In genomic region chr7:1033546-1034145, GRCh38 we compare ENCODE assay signal across 22 cellular contexts. TPM values are rescaled to one million over a fixed set of nuclear protein-coding genes. Genes with fewer than 3 reads are reported as not detected.
DNase-seq lines count a peak whose midpoint lies in the region; ATAC-seq, FAIRE-seq and TF ChIP-seq lines count a peak whose summit lies in the region.
"Had no signal": no experiment of that assay in that cellular context is flagged by ENCODE, and none has a peak within 500 bp of the region (broad histone marks: within the 10 kb centered on the region; RNA-seq: fewer than 3 reads in every experiment).

No MANE protein-coding gene starts in this region.

- no peak for TF ChIP-seq CTCF in natural killer cell (IDR thresholded peaks at IDR 0.05)

- CTCF ChIA-PET in activated CD4-positive, alpha-beta T cell treated with anti-CD3 and anti-CD28 coated beads for 36 hours (lab: Charles Lee), result interaction anchor here (1.1 kb wide), 1 partner anchor 33 kb away, joined by 3 read pairs; no protein-coding TSS in a partner anchor

- intact Hi-C loops in activated CD4-positive, alpha-beta T cell treated with anti-CD3 and anti-CD28 coated beads for 36 hours (cut with DNase I, micrococcal nuclease), result no loop called here
- intact Hi-C loops in natural killer cell (cut with micrococcal nuclease), result loop anchor here (1.0 kb wide), 1 partner anchor 11 kb away; the partner anchor contains the start of gene GPR146

- peak overlapping the region; percentile 39 for H3K27ac Mint-ChIP-seq in activated CD4-positive, alpha-beta T cell treated with anti-CD3 and anti-CD28 coated beads for 36 hours
- H3K27ac Mint-ChIP-seq in natural killer cell, result peak overlapping the region; percentile 33 to 57
- H3K27ac Mint-ChIP-seq in natural killer cell treated with Interleukin-12 subunit alpha and Interleukin-12 subunit beta and Interleukin-15 and Interleukin-18, amount 100 ng/mL, for 72 hours, result peak overlapping the region in 1 of 2 donors; percentile 8
- H3K27ac Mint-ChIP-seq: activated T-cell treated with anti-CD3 and anti-CD28 coated beads, Interleukin-2, amount 50 U/mL, for 72 hours had no signal

- no peak for ATAC-seq in activated CD4-positive, alpha-beta T cell treated with anti-CD3 and anti-CD28 coated beads for 36 hours
- ATAC-seq in natural killer cell, result peak in 2 of 3 donors; percentile 19 to 58
- ATAC-seq in natural killer cell treated with Interleukin-12 subunit alpha and Interleukin-12 subunit beta and Interleukin-15 and Interleukin-18, amount 100 ng/mL, for 72 hours, result no peak
- ATAC-seq: activated T-cell treated with anti-CD3 and anti-CD28 coated beads, Interleukin-2, amount 50 U/mL, for 72 hours; stimulated activated naive CD8-positive, alpha-beta T cell treated with anti-CD3 and anti-CD28 coated beads, Interleukin-15, amount 100 ng/mL, for 72 hours had no signal

- POLR2A ChIA-PET in activated CD4-positive, alpha-beta T cell treated with anti-CD3 and anti-CD28 coated beads for 36 hours (lab: Charles Lee), result no interaction called here

- H3K9me3 Mint-ChIP-seq in activated CD4-positive, alpha-beta T cell treated with anti-CD3 and anti-CD28 coated beads for 36 hours (ENCODE audit: low read depth), result no peaks in the 10 kb centered on the region
- no peaks in the 10 kb centered on the region for H3K9me3 Mint-ChIP-seq in natural killer cell
- H3K9me3 Mint-ChIP-seq in natural killer cell treated with Interleukin-12 subunit alpha and Interleukin-12 subunit beta and Interleukin-15 and Interleukin-18, amount 100 ng/mL, for 72 hours, result peaks cover 2% of the 10 kb centered on the region
- H3K9me3 Mint-ChIP-seq: activated T-cell treated with anti-CD3 and anti-CD28 coated beads, Interleukin-2, amount 50 U/mL, for 72 hours; stimulated activated naive CD8-positive, alpha-beta T cell treated with anti-CD3 and anti-CD28 coated beads, Interleukin-15, amount 100 ng/mL, for 72 hours had no signal

- no peaks in the 10 kb centered on the region for H3K36me3 Mint-ChIP-seq in activated CD4-positive, alpha-beta T cell treated with anti-CD3 and anti-CD28 coated beads for 36 hours (ENCODE audit: low read depth)
- H3K36me3 Mint-ChIP-seq in natural killer cell, result no peaks in the 10 kb centered on the region
- no peaks in the 10 kb centered on the region for H3K36me3 Mint-ChIP-seq in natural killer cell treated with Interleukin-12 subunit alpha and Interleukin-12 subunit beta and Interleukin-15 and Interleukin-18, amount 100 ng/mL, for 72 hours

- H3K4me3 Mint-ChIP-seq in activated CD4-positive, alpha-beta T cell treated with anti-CD3 and anti-CD28 coated beads for 36 hours, result no peak overlapping the region
- H3K4me3 Mint-ChIP-seq in natural killer cell, result peak overlapping the region; percentile 59
- no peak overlapping the region for H3K4me3 Mint-ChIP-seq in natural killer cell treated with Interleukin-12 subunit alpha and Interleukin-12 subunit beta and Interleukin-15 and Interleukin-18, amount 100 ng/mL, for 72 hours
- H3K4me3 Mint-ChIP-seq: activated T-cell treated with anti-CD3 and anti-CD28 coated beads, Interleukin-2, amount 50 U/mL, for 72 hours; H9; stimulated activated naive CD8-positive, alpha-beta T cell treated with anti-CD3 and anti-CD28 coated beads, Interleukin-15, amount 100 ng/mL, for 72 hours had no signal

- no peak for DNase-seq in activated CD4-positive, alpha-beta T cell treated with anti-CD3 and anti-CD28 coated beads for 36 hours
- no peak for DNase-seq in activated CD4-positive, alpha-beta T cell treated with anti-CD3 and anti-CD28 coated beads for 48 hours
- DNase-seq in natural killer cell (no peak), urothelium cell line (ENCODE audit: low spot score) (no peak), SIG-M5 treated with dmso at 0.1 percent for 504 hours (lab: John Stamatoyannopoulos, UW; ENCODE audit: unreplicated experiment) (no peak), NCI-H2029 (lab: John Stamatoyannopoulos, UW) (no peak)
- DNase-seq in natural killer cell treated with Interleukin-12 subunit alpha and Interleukin-12 subunit beta and Interleukin-15 and Interleukin-18, amount 100 ng/mL, for 72 hours (ENCODE audit: low spot score), result no peak
- peak; percentile 77 for DNase-seq in central memory CD4-positive, alpha-beta T cell
- DNase-seq: activated T-cell treated with anti-CD3 and anti-CD28 coated beads, Interleukin-2, amount 50 U/mL, for 72 hours; anterior cingulate cortex; DMS79; H9; NCI-H1105 treated with DMSO at 0.1 percent for 48 hours; NCI-H524 treated with DMSO at 0.1 percent for 48 hours; retina; stimulated activated CD4-positive, alpha-beta T cell treated with anti-CD3 and anti-CD28 coated beads, Interleukin-4, amount 100 ng/mL, for 24 hours; stimulated activated naive CD8-positive, alpha-beta T cell treated with anti-CD3 and anti-CD28 coated beads, Interleukin-15, amount 100 ng/mL, for 72 hours; tibial artery had no signal

- H3K27me3 Mint-ChIP-seq in activated CD4-positive, alpha-beta T cell treated with anti-CD3 and anti-CD28 coated beads for 36 hours, result no peaks in the 10 kb centered on the region
- H3K27me3 Mint-ChIP-seq in natural killer cell (ENCODE audit: low read depth in 2 of 2), result no peaks in the 10 kb centered on the region
- H3K27me3 Mint-ChIP-seq in natural killer cell treated with Interleukin-12 subunit alpha and Interleukin-12 subunit beta and Interleukin-15 and Interleukin-18, amount 100 ng/mL, for 72 hours, result no peaks in the 10 kb centered on the region
- H3K27me3 Mint-ChIP-seq: stimulated activated naive CD8-positive, alpha-beta T cell treated with anti-CD3 and anti-CD28 coated beads, Interleukin-15, amount 100 ng/mL, for 72 hours had no signal

- H3K4me1 Mint-ChIP-seq in activated CD4-positive, alpha-beta T cell treated with anti-CD3 and anti-CD28 coated beads for 36 hours, result peaks cover 36% of the 10 kb centered on the region
- H3K4me1 Mint-ChIP-seq in natural killer cell, result peaks cover 23 to 30% of the 10 kb centered on the region in 2 donors
- peaks cover 10 to 24% of the 10 kb centered on the region in 2 donors for H3K4me1 Mint-ChIP-seq in natural killer cell treated with Interleukin-12 subunit alpha and Interleukin-12 subunit beta and Interleukin-15 and Interleukin-18, amount 100 ng/mL, for 72 hours (ENCODE audit: low read depth in 2 of 2)

- FAIRE-seq in urothelium cell line (lab: Jason Lieb, UNC), result peak; percentile 91

RNA-seq across cellular contexts. Expression of gene GPR146, which starts 10.7 kb away (rescaled TPM):
- 1 to 10 TPM; 4.7 to 5.6 TPM for total RNA-seq in activated CD4-positive, alpha-beta T cell treated with anti-CD3 and anti-CD28 coated beads for 36 hours
- 1 to 10 TPM; 2.3 to 4.5 (median 2.5) TPM for total RNA-seq in natural killer cell
- total RNA-seq in natural killer cell treated with Interleukin-12 subunit alpha and Interleukin-12 subunit beta and Interleukin-15 and Interleukin-18, amount 100 ng/mL, for 72 hours, result 1 to 10 TPM in 1 of 2 donors, under 1 TPM in 1; 0.89 to 8.1 TPM

RNA-seq across cellular contexts. Expression of gene CYP2W1, which starts 50.7 kb away (rescaled TPM):
- not detected for total RNA-seq in activated CD4-positive, alpha-beta T cell treated with anti-CD3 and anti-CD28 coated beads for 36 hours
- total RNA-seq in natural killer cell, result not detected
- not detected for total RNA-seq in natural killer cell treated with Interleukin-12 subunit alpha and Interleukin-12 subunit beta and Interleukin-15 and Interleukin-18, amount 100 ng/mL, for 72 hours
- total RNA-seq: activated T-cell treated with anti-CD3 and anti-CD28 coated beads, Interleukin-2, amount 50 U/mL, for 72 hours; cardiac septum; dermis microvascular lymphatic vessel endothelial cell; H9; osteoblast; smooth muscle cell had no signal

RNA-seq across cellular contexts. Expression of gene GPER1, which starts 54.3 kb away (rescaled TPM):
- not detected for total RNA-seq in activated CD4-positive, alpha-beta T cell treated with anti-CD3 and anti-CD28 coated beads for 36 hours
- total RNA-seq in natural killer cell, result under 1 TPM in 2 of 3 donors, not detected in 1; 0.25 to 0.26 TPM
- total RNA-seq in natural killer cell treated with Interleukin-12 subunit alpha and Interleukin-12 subunit beta and Interleukin-15 and Interleukin-18, amount 100 ng/mL, for 72 hours, result not detected
- total RNA-seq: H9 had no signal

RNA-seq across cellular contexts. Expression of gene COX19, which starts 58.3 kb away (rescaled TPM):
- 10 to 100 TPM; 11.3 to 14.6 TPM for total RNA-seq in activated CD4-positive, alpha-beta T cell treated with anti-CD3 and anti-CD28 coated beads for 36 hours
- total RNA-seq in natural killer cell, result 10 to 100 TPM; 33.6 to 38.3 (median 33.6) TPM
- 10 to 100 TPM; 17.2 to 19.9 TPM for total RNA-seq in natural killer cell treated with Interleukin-12 subunit alpha and Interleukin-12 subunit beta and Interleukin-15 and Interleukin-18, amount 100 ng/mL, for 72 hours

Comparison
In these comparisons a context has a peak if more than half of its experiments do, and no peak if none do; other contexts are left out.
1. ATAC-seq: peak in natural killer cell (2 of 3); none in activated CD4-positive, alpha-beta T cell treated with anti-CD3 and anti-CD28 coated beads for 36 hours (single experiment) and natural killer cell treated with Interleukin-12 subunit alpha and Interleukin-12 subunit beta and Interleukin-15 and Interleukin-18, amount 100 ng/mL, for 72 hours (0 of 2).